18 cellular contexts compared by ENCODE assay signal in the genomic region with DNA sequence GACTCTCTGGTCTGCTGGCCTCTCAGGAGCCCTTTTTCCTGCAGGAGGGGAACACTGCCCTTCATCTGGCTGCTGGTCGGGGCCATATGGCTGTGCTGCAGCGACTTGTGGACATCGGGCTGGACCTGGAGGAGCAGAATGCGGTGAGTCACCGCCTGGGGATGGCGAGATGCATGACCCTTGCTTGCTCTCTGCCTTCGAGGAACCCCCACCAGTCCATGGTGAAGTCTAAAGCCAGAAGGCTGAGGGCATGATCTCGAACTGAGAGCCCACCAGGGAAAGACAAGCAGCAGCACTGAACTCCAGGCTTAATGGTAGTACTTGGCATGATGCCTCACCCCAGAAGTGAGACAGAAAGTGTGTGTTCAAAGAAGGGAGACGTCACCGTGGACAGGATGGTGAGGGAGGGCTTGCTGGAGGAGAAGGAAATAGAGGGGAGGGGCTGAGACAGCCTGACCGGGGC. TPM values are rescaled to one million over a fixed set of nuclear protein-coding genes. Genes with fewer than 3 reads are reported as not detected.
DNase-seq lines count a peak whose midpoint lies in the region; ATAC-seq, FAIRE-seq and TF ChIP-seq lines count a peak whose summit lies in the region.
"Had no signal": no experiment of that assay in that cellular context is flagged by ENCODE, and none has a peak within 500 bp of the region (broad histone marks: within the 10 kb centered on the region; RNA-seq: fewer than 3 reads in every experiment).

No MANE protein-coding gene starts in this region.

- no peaks in the 10 kb centered on the region; the same call in 2 of the 3 replicates for H3K4me1 Mint-ChIP-seq in GM23338

- H3K36me3 Mint-ChIP-seq in GM23338 (ENCODE audit: low read depth): peaks cover 6% of the 10 kb centered on the region; the same call in 2 of the 3 replicates
- H3K36me3 Mint-ChIP-seq: activated CD4-positive, alpha-beta memory T cell treated with anti-CD3 and anti-CD28 coated beads for 36 hours had no signal

- H3K9me2 ChIP-seq in GM23338 (ENCODE audit: insufficient read depth): no peaks in the 10 kb centered on the region

- no peaks in the 10 kb centered on the region for H3K9me3 Mint-ChIP-seq in GM23338
- H3K9me3 Mint-ChIP-seq: activated CD4-positive, alpha-beta memory T cell treated with anti-CD3 and anti-CD28 coated beads for 36 hours had no signal

- H3K4me3 ChIP-seq in GM23338 (no peak overlapping the region), astrocyte of the spinal cord (ENCODE audit: low read depth, low read length) (no peak overlapping the region)
- H3K4me3 ChIP-seq: vagina had no signal

- no peak for FAIRE-seq in GM19239 (lab: Jason Lieb, UNC)

- H3K27ac Mint-ChIP-seq in GM23338: 0 out of 2 replicates have a peak overlapping the region, but pooled peaks have one; percentile 28
- H3K27ac Mint-ChIP-seq: activated CD4-positive, alpha-beta memory T cell treated with anti-CD3 and anti-CD28 coated beads for 36 hours had no signal

- in situ Hi-C loops in astrocyte of the spinal cord (cut with HindIII; ENCODE audit: low sequenced_read_pairs): no loop called here

- H3K4me3 Mint-ChIP-seq in GM23338: no peak overlapping the region
- H3K4me3 Mint-ChIP-seq: activated CD4-positive, alpha-beta memory T cell treated with anti-CD3 and anti-CD28 coated beads for 36 hours had no signal

- no peak for ATAC-seq in GM23338
- no peak for ATAC-seq in left lobe of liver
- no peak for ATAC-seq in GM21576 (IDR thresholded peaks at IDR 0.05; ENCODE audit: unreplicated experiment)
- ATAC-seq: esophagus mucosa, Panc1 had no signal

- H3K4me1 ChIP-seq in GM23338 (ENCODE audit: insufficient read depth): no peaks in the 10 kb centered on the region
- H3K4me1 ChIP-seq: vagina had no signal

- no peaks in the 10 kb centered on the region for H3K36me3 ChIP-seq in GM23338 (ENCODE audit: insufficient read depth)

- no peaks in the 10 kb centered on the region for H3K27me3 ChIP-seq in GM23338 (ENCODE audit: insufficient read depth)
- H3K27me3 ChIP-seq: vagina had no signal

- H3K27ac ChIP-seq in GM23338 (ENCODE audit: low read depth): no peak overlapping the region
- H3K27ac ChIP-seq: vagina had no signal

- H3F3A ChIP-seq in GM23338 (replicated peaks; ENCODE audit: low read depth): 0 out of 2 replicates have a peak, but pooled peaks cover 2% of the 10 kb centered on the region

- no peak for TF ChIP-seq CTCF in GM23338 (conservative IDR thresholded peaks at IDR 0.05; ENCODE audit: low read depth in 2 of 2)
- TF ChIP-seq CTCF in astrocyte of the spinal cord (IDR thresholded peaks at IDR 0.05; ENCODE audit: low read depth, low read length): no peak

- peaks cover 8% of the 10 kb centered on the region for H3K27me3 Mint-ChIP-seq in GM23338 (ENCODE audit: insufficient read depth, low read depth, poor library complexity)
- H3K27me3 Mint-ChIP-seq: activated CD4-positive, alpha-beta memory T cell treated with anti-CD3 and anti-CD28 coated beads for 36 hours had no signal

- no peak overlapping the region for H2AFZ ChIP-seq in GM23338

- H3K79me2 ChIP-seq in GM23338 (replicated peaks; ENCODE audit: insufficient read depth): no peaks in the 10 kb centered on the region

- H4K20me1 ChIP-seq in GM23338 (replicated peaks; ENCODE audit: insufficient read depth): no peaks in the 10 kb centered on the region; the same call in 1 of the 2 replicates

- DNase-seq in AG08396 (ENCODE audit: low spot score): peak; percentile 39
- DNase-seq in GM23338 (ENCODE audit: low spot score): no peak
- DNase-seq in astrocyte of the spinal cord (ENCODE audit: low read depth, low spot score): peak; percentile 55
- DNase-seq in left lobe of liver (ENCODE audit: low spot score): peak; percentile 33
- DNase-seq in cerebellum (ENCODE audit: low spot score): no peak
- no peak for DNase-seq in DMS53 treated with DMSO at 0.1 percent for 48 hours (lab: John Stamatoyannopoulos, UW; ENCODE audit: unreplicated experiment)
- no peak for DNase-seq in GM19239 (ENCODE audit: insufficient read length, low spot score)
- DNase-seq: activated CD4-positive, alpha-beta memory T cell treated with anti-CD3 and anti-CD28 coated beads for 36 hours; AML-193; DMS79; NCI-H1092 treated with DMSO at 0.1 percent for 48 hours; NCI-H345; stimulated activated CD4-positive, alpha-beta T cell treated with anti-CD3 and anti-CD28 coated beads, Interleukin-4, amount 100 ng/mL, for 24 hours; stimulated activated naive CD4-positive, alpha-beta T cell had no signal

- H3K4me2 ChIP-seq in GM23338: no peak overlapping the region

TF ChIP-seq in GM23338, 12 proteins besides CTCF, POLR2A, EP300 and RAD21 (continues in another document):
- no peak for TF ChIP-seq ETS1 (IDR thresholded peaks at IDR 0.05)
- TF ChIP-seq, protein P1, sequence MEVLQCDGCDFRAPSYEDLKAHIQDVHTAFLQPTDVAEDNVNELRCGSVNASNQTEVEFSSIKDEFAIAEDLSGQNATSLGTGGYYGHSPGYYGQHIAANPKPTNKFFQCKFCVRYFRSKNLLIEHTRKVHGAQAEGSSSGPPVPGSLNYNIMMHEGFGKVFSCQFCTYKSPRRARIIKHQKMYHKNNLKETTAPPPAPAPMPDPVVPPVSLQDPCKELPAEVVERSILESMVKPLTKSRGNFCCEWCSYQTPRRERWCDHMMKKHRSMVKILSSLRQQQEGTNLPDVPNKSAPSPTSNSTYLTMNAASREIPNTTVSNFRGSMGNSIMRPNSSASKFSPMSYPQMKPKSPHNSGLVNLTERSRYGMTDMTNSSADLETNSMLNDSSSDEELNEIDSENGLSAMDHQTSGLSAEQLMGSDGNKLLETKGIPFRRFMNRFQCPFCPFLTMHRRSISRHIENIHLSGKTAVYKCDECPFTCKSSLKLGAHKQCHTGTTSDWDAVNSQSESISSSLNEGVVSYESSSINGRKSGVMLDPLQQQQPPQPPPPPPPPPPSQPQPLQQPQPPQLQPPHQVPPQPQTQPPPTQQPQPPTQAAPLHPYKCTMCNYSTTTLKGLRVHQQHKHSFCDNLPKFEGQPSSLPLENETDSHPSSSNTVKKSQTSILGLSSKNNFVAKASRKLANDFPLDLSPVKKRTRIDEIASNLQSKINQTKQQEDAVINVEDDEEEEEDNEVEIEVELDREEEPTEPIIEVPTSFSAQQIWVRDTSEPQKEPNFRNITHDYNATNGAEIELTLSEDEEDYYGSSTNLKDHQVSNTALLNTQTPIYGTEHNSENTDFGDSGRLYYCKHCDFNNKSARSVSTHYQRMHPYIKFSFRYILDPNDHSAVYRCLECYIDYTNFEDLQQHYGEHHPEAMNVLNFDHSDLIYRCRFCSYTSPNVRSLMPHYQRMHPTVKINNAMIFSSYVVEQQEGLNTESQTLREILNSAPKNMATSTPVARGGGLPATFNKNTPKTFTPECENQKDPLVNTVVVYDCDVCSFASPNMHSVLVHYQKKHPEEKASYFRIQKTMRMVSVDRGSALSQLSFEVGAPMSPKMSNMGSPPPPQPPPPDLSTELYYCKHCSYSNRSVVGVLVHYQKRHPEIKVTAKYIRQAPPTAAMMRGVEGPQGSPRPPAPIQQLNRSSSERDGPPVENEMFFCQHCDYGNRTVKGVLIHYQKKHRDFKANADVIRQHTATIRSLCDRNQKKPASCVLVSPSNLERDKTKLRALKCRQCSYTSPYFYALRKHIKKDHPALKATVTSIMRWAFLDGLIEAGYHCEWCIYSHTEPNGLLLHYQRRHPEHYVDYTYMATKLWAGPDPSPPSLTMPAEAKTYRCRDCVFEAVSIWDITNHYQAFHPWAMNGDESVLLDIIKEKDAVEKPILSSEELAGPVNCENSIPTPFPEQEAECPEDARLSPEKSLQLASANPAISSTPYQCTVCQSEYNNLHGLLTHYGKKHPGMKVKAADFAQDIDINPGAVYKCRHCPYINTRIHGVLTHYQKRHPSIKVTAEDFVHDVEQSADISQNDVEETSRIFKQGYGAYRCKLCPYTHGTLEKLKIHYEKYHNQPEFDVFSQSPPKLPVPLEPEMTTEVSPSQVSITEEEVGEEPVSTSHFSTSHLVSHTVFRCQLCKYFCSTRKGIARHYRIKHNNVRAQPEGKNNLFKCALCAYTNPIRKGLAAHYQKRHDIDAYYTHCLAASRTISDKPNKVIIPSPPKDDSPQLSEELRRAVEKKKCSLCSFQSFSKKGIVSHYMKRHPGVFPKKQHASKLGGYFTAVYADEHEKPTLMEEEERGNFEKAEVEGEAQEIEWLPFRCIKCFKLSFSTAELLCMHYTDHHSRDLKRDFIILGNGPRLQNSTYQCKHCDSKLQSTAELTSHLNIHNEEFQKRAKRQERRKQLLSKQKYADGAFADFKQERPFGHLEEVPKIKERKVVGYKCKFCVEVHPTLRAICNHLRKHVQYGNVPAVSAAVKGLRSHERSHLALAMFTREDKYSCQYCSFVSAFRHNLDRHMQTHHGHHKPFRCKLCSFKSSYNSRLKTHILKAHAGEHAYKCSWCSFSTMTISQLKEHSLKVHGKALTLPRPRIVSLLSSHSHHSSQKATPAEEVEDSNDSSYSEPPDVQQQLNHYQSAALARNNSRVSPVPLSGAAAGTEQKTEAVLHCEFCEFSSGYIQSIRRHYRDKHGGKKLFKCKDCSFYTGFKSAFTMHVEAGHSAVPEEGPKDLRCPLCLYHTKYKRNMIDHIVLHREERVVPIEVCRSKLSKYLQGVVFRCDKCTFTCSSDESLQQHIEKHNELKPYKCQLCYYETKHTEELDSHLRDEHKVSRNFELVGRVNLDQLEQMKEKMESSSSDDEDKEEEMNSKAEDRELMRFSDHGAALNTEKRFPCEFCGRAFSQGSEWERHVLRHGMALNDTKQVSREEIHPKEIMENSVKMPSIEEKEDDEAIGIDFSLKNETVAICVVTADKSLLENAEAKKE (CRISPR knock-in tag; IDR thresholded peaks at IDR 0.05): no peak
- TF ChIP-seq NANOG (IDR thresholded peaks at IDR 0.05; ENCODE audit: borderline replicate concordance): no peak
- TF ChIP-seq STAT1 (IDR thresholded peaks at IDR 0.05; ENCODE audit: unreplicated experiment): no peak

RNA-seq across cellular contexts. Expression of gene ANKDD1A, which starts 19.1 kb away (rescaled TPM):
- total RNA-seq in GM23338 (2014; rRNA removed; shearing (Covaris generic)): 8.7 and 9.3 TPM in 2 replicates
- polyA plus RNA-seq in GM23338 (2016; fragmentation: Nextera tagmentation; extraction: Ambion mirVana): 5.8 and 6.7 TPM in 2 replicates
- total RNA-seq in left lobe of liver (0.38 TPM), cerebellum (12.2 TPM)

RNA-seq across cellular contexts. Expression of gene SPG21, which starts 58.9 kb away (rescaled TPM):
- total RNA-seq in GM23338 (2014; rRNA removed; shearing (Covaris generic)): 86.6 and 102 TPM in 2 replicates
- polyA plus RNA-seq in GM23338 (2016; fragmentation: Nextera tagmentation; extraction: Ambion mirVana): 79.4 and 81.0 TPM in 2 replicates
- 35.7 TPM for total RNA-seq in left lobe of liver
- total RNA-seq in cerebellum: 47.4 TPM

Comparison
In these comparisons a context has a peak if more than half of its experiments do, and no peak if none do; other contexts are left out.
1. DNase-seq: peak in AG08396 (single experiment), astrocyte of the spinal cord (single experiment) and left lobe of liver (single experiment); none in GM23338 (single experiment), cerebellum (single experiment), DMS53 treated with DMSO at 0.1 percent for 48 hours (single experiment) and GM19239 (single experiment).